8 cellular contexts compared by ENCODE assay signal in genomic region chr5:91419571-91420537, GRCh38. TPM values are rescaled to one million over a fixed set of nuclear protein-coding genes. Genes with fewer than 3 reads are reported as not detected.
DNase-seq lines count a peak whose midpoint lies in the region; ATAC-seq lines count a peak whose summit lies in the region.

No MANE protein-coding gene starts in this region.

- ATAC-seq in HG02943 (IDR thresholded peaks at IDR 0.05; ENCODE audit: low read depth, unreplicated experiment), result peak; percentile 59

- H3K4me3 Mint-ChIP-seq in activated CD4-positive, alpha-beta memory T cell treated with anti-CD3 and anti-CD28 coated beads for 36 hours, result no peak overlapping the region

- DNase-seq in GDM1 (lab: John Stamatoyannopoulos, UW) (peak; percentile 33), NCI-H82 treated with DMSO at 0.1 percent for 48 hours (lab: John Stamatoyannopoulos, UW; ENCODE audit: unreplicated experiment) (peak; percentile 17), mucosa of gallbladder (ENCODE audit: low spot score) (peak; percentile 78), amniotic stem cell (lab: John Stamatoyannopoulos, UW) (no peak)
- peak; percentile 74 for DNase-seq in activated CD4-positive, alpha-beta memory T cell treated with anti-CD3 and anti-CD28 coated beads for 36 hours
- DNase-seq in effector CD8-positive, alpha-beta T cell (lab: John Stamatoyannopoulos, UW), result peak; percentile 63
- peak; percentile 55 to 59 for DNase-seq in stimulated activated CD8-positive, alpha-beta memory T cell treated with anti-CD3 and anti-CD28 coated beads, Interleukin-7, amount 100 ng/mL, for 1 hour (ENCODE audit: low read depth in 2 of 2)

- CTCF ChIA-PET in activated CD4-positive, alpha-beta memory T cell treated with anti-CD3 and anti-CD28 coated beads for 36 hours (lab: Charles Lee), result interaction anchor here (0.6 to 5.5 kb wide), 55 partner anchors 9 to 1016 kb away, joined by 3 to 118 read pairs (median 4); partner anchors contain the start of gene ARRDC3

- no peaks in the 10 kb centered on the region for H3K4me1 Mint-ChIP-seq in activated CD4-positive, alpha-beta memory T cell treated with anti-CD3 and anti-CD28 coated beads for 36 hours (ENCODE audit: low read depth)

- H3K36me3 Mint-ChIP-seq in activated CD4-positive, alpha-beta memory T cell treated with anti-CD3 and anti-CD28 coated beads for 36 hours, result no peaks in the 10 kb centered on the region

- intact Hi-C loops in activated CD4-positive, alpha-beta memory T cell treated with anti-CD3 and anti-CD28 coated beads for 36 hours (cut with micrococcal nuclease), result loop anchor here (1.0 to 2.0 kb wide), 6 partner anchors 35 to 617 kb away; no protein-coding TSS in a partner anchor

- H3K27me3 Mint-ChIP-seq in activated CD4-positive, alpha-beta memory T cell treated with anti-CD3 and anti-CD28 coated beads for 36 hours, result no peaks in the 10 kb centered on the region

- H3K27ac Mint-ChIP-seq in activated CD4-positive, alpha-beta memory T cell treated with anti-CD3 and anti-CD28 coated beads for 36 hours, result no peak overlapping the region

- no peaks in the 10 kb centered on the region for H3K9me3 Mint-ChIP-seq in activated CD4-positive, alpha-beta memory T cell treated with anti-CD3 and anti-CD28 coated beads for 36 hours

- POLR2A ChIA-PET in activated CD4-positive, alpha-beta memory T cell treated with anti-CD3 and anti-CD28 coated beads for 36 hours (lab: Charles Lee), result interaction anchor here (0.6 kb wide), 1 partner anchor 488 kb away, joined by 3 read pairs; no protein-coding TSS in a partner anchor

RNA-seq across cellular contexts. Expression of gene ARRDC3, which starts 36.7 kb away (rescaled TPM):
- 10 to 100 TPM; 17.9 to 19.0 TPM for total RNA-seq in activated CD4-positive, alpha-beta memory T cell treated with anti-CD3 and anti-CD28 coated beads for 36 hours
- total RNA-seq in mucosa of gallbladder, result 69.7 TPM
